Comparison of ENCODE assay signal across 1 cellular context in genomic region chr11:31799036-31799793, GRCh38.
TF ChIP-seq lines count a peak whose summit lies in the region.

No MANE protein-coding gene starts in this region.

TF ChIP-seq in GM12878, 131 proteins besides CTCF, POLR2A, EP300 and RAD21:
- TF ChIP-seq IKZF1 (conservative IDR thresholded peaks at IDR 0.05) (no peak), SREBF1 (IDR thresholded peaks at IDR 0.05; ENCODE audit: low read length) (no peak), NR2C1 (IDR thresholded peaks at IDR 0.05) (no peak)
